Comparison of ENCODE assay signal across 9 cellular contexts in genomic region chr7:50610521-50611277, GRCh38. TPM values are rescaled to one million over a fixed set of nuclear protein-coding genes. Genes with fewer than 3 reads are reported as not detected.
DNase-seq lines count a peak whose midpoint lies in the region; ATAC-seq lines count a peak whose summit lies in the region.
"Had no signal": no experiment of that assay in that cellular context is flagged by ENCODE, and none has a peak within 500 bp of the region (broad histone marks: within the 10 kb centered on the region; RNA-seq: fewer than 3 reads in every experiment).

No MANE protein-coding gene starts in this region.

- peaks cover 23% of the 10 kb centered on the region for H3K36me3 ChIP-seq in MG63

- no peak overlapping the region for H3K4me3 ChIP-seq in MG63

- H3K9me3 Mint-ChIP-seq in activated naive CD4-positive, alpha-beta T cell treated with anti-CD3 and anti-CD28 coated beads, Interleukin-2, amount 50 U/mL, for 24 hours, result no peaks in the 10 kb centered on the region
- H3K9me3 Mint-ChIP-seq: activated B cell treated with CpG ODN at 0.5 μM for 24 hours had no signal

- DNase-seq in activated CD4-positive, CD25-positive, alpha-beta regulatory T cell treated with anti-CD3 and anti-CD28 coated beads, Interleukin-2, amount 50 U/mL, for 16 hours (ENCODE audit: low read depth, low spot score), result peak; percentile 48
- no peak for DNase-seq in activated CD4-positive, CD25-positive, alpha-beta regulatory T cell treated with anti-CD3 and anti-CD28 coated beads, Interleukin-2, amount 50 U/mL, for 72 hours
- DNase-seq in MG63, result peak; percentile 29
- DNase-seq in stimulated activated CD8-positive, alpha-beta memory T cell treated with anti-CD3 and anti-CD28 coated beads, Interleukin-15, amount 100 ng/mL, for 48 hours (ENCODE audit: low read depth in 2 of 2), result peak; percentile 9 to 18
- DNase-seq in middle frontal gyrus (ENCODE audit: extremely low spot score, low spot score), result no peak
- DNase-seq: activated B cell treated with CpG ODN at 0.5 μM for 24 hours had no signal

- no peaks in the 10 kb centered on the region for H3K9me3 ChIP-seq in MG63

- H3K27me3 Mint-ChIP-seq in activated naive CD4-positive, alpha-beta T cell treated with anti-CD3 and anti-CD28 coated beads, Interleukin-2, amount 50 U/mL, for 24 hours, result no peaks in the 10 kb centered on the region
- H3K27me3 Mint-ChIP-seq: activated B cell treated with CpG ODN at 0.5 μM for 24 hours had no signal

- no peak overlapping the region for H3K27ac Mint-ChIP-seq in activated naive CD4-positive, alpha-beta T cell treated with anti-CD3 and anti-CD28 coated beads, Interleukin-2, amount 50 U/mL, for 24 hours
- H3K27ac Mint-ChIP-seq: activated B cell treated with CpG ODN at 0.5 μM for 24 hours had no signal

- ATAC-seq in GM19035 (IDR thresholded peaks at IDR 0.05; ENCODE audit: unreplicated experiment) (no peak), GM19023 (IDR thresholded peaks at IDR 0.05; ENCODE audit: unreplicated experiment) (no peak)

- peak overlapping the region; percentile 17 for H3K4me3 Mint-ChIP-seq in activated naive CD4-positive, alpha-beta T cell treated with anti-CD3 and anti-CD28 coated beads, Interleukin-2, amount 50 U/mL, for 24 hours
- H3K4me3 Mint-ChIP-seq: activated B cell treated with CpG ODN at 0.5 μM for 24 hours had no signal

- H3K4me1 Mint-ChIP-seq in activated naive CD4-positive, alpha-beta T cell treated with anti-CD3 and anti-CD28 coated beads, Interleukin-2, amount 50 U/mL, for 24 hours, result peaks cover 32% of the 10 kb centered on the region
- H3K4me1 Mint-ChIP-seq: activated B cell treated with CpG ODN at 0.5 μM for 24 hours had no signal

- H3K27me3 ChIP-seq in MG63, result no peaks in the 10 kb centered on the region

- peaks cover 2% of the 10 kb centered on the region for H3K36me3 Mint-ChIP-seq in activated naive CD4-positive, alpha-beta T cell treated with anti-CD3 and anti-CD28 coated beads, Interleukin-2, amount 50 U/mL, for 24 hours

RNA-seq across cellular contexts. Expression of gene DDC, which starts 45.5 kb away (rescaled TPM):
- not detected in 2 replicates for total RNA-seq in MG63 (2014; rRNA removed; shearing (Covaris generic); ENCODE audit: low replicate concordance)
- total RNA-seq: activated B cell treated with CpG ODN at 0.5 μM for 24 hours had no signal

Comparison
In these comparisons a context has a peak if more than half of its experiments do, and no peak if none do; other contexts are left out.
1. DNase-seq: peak in activated CD4-positive, CD25-positive, alpha-beta regulatory T cell treated with anti-CD3 and anti-CD28 coated beads, Interleukin-2, amount 50 U/mL, for 16 hours (single experiment), MG63 (single experiment) and stimulated activated CD8-positive, alpha-beta memory T cell treated with anti-CD3 and anti-CD28 coated beads, Interleukin-15, amount 100 ng/mL, for 48 hours (2 of 2); none in activated CD4-positive, CD25-positive, alpha-beta regulatory T cell treated with anti-CD3 and anti-CD28 coated beads, Interleukin-2, amount 50 U/mL, for 72 hours (single experiment) and middle frontal gyrus (single experiment).